Comparison of ENCODE assay signal across 13 cellular contexts in the genomic region with DNA sequence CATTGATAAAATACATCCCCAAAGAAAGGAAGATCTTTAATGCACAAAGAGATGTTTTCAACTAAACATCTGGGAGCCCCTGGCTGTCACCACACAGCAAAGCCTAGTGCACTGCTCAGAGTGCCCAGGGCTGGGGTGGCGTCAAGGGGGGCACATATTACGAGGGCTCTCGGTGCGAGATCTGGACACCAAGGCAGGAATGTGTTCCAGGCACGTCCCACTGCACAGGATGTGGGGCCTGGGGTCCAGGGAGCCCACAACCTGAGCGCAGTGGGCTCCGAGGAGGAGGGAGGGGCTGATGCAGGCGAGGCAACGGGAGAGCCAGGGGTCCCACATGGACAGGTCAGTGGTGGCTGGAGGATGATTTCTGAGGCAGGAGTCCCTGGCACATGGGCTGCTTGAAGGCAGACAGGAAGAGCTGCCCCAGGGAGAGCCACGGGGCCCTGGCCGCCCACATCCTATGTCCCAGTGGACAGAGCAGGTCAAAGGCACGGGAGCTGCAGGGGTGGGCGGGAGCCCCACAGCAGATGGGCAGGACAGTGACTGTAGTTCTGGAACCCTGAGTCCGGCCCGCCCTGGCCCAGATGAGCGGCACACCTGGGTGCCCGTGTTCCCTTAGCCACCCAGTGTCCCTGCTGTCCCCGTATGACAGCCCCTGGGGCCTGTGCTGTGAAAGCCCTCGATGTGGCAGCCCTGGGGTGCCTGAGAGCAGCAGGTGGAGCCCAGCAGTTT.
"Had no signal": no experiment of that assay in that cellular context is flagged by ENCODE, and none has a peak within 500 bp of the region (broad histone marks: within the 10 kb centered on the region; RNA-seq: fewer than 3 reads in every experiment).

No MANE protein-coding gene starts in this region.

- H3K9me3 ChIP-seq: ascending aorta, colonic mucosa, tibial nerve, vagina had no signal

- H3K4me3 ChIP-seq: ascending aorta, cardiac muscle cell, colonic mucosa, skin epidermis, tibial nerve, vagina had no signal

- H3K4me1 Mint-ChIP-seq: activated CD8-positive, alpha-beta memory T cell treated with anti-CD3 and anti-CD28 coated beads, Interleukin-2, amount 10 ng/mL, durations not matched to agents 7 days and 5 days; activated naive CD8-positive, alpha-beta T cell treated with anti-CD3 and anti-CD28 coated beads, Interleukin-2, amount 10 ng/mL, durations not matched to agents 7 days and 5 days had no signal

- H3K4me3 Mint-ChIP-seq: activated CD8-positive, alpha-beta memory T cell treated with anti-CD3 and anti-CD28 coated beads, Interleukin-2, amount 10 ng/mL, durations not matched to agents 7 days and 5 days; activated naive CD8-positive, alpha-beta T cell treated with anti-CD3 and anti-CD28 coated beads, Interleukin-2, amount 10 ng/mL, durations not matched to agents 7 days and 5 days; activated T-helper 1 cell treated with anti-CD3 and anti-CD28 coated beads, Interleukin-12 subunit alpha, Interleukin-12 subunit beta, Interleukin-2, Interleukin-4 antibody, amounts not matched to agents 30 ng/mL and 10 ng/mL and 1 ng/mL, durations not matched to agents 14 hours and 24 hours and 36 hours; T-helper 1 cell treated with Interleukin-12 subunit alpha and Interleukin-12 subunit beta and Interleukin-4 antibody, amounts not matched to agents 30 μg/mL and 1 μg/mL, for 36 hours had no signal

- H3K27me3 ChIP-seq: ascending aorta, cardiac muscle cell, colonic mucosa, tibial nerve, vagina had no signal

- H3K27ac ChIP-seq: ascending aorta, cardiac muscle cell, colonic mucosa, skin epidermis, tibial nerve, vagina had no signal

- DNase-seq: activated CD4-positive, alpha-beta T cell treated with anti-CD3 and anti-CD28 coated beads, Interleukin-2, amount 50 U/mL, for 4 hours; activated CD4-positive, CD25-positive, alpha-beta regulatory T cell; activated CD8-positive, alpha-beta memory T cell treated with anti-CD3 and anti-CD28 coated beads, Interleukin-2, amount 10 ng/mL, durations not matched to agents 7 days and 5 days; activated naive CD8-positive, alpha-beta T cell treated with anti-CD3 and anti-CD28 coated beads, Interleukin-2, amount 10 ng/mL, durations not matched to agents 7 days and 5 days; colonic mucosa; retina had no signal

- H3K4me1 ChIP-seq: ascending aorta, colonic mucosa, vagina had no signal

- H3K9me3 Mint-ChIP-seq: activated naive CD8-positive, alpha-beta T cell treated with anti-CD3 and anti-CD28 coated beads, Interleukin-2, amount 10 ng/mL, durations not matched to agents 7 days and 5 days; activated T-helper 1 cell treated with anti-CD3 and anti-CD28 coated beads, Interleukin-12 subunit alpha, Interleukin-12 subunit beta, Interleukin-2, Interleukin-4 antibody, amounts not matched to agents 30 ng/mL and 10 ng/mL and 1 ng/mL, durations not matched to agents 14 hours and 24 hours and 36 hours; T-helper 1 cell treated with Interleukin-12 subunit alpha and Interleukin-12 subunit beta and Interleukin-4 antibody, amounts not matched to agents 30 μg/mL and 1 μg/mL, for 36 hours had no signal

- ATAC-seq: activated CD8-positive, alpha-beta memory T cell treated with anti-CD3 and anti-CD28 coated beads, Interleukin-2, amount 10 ng/mL, durations not matched to agents 7 days and 5 days had no signal

- H3K27ac Mint-ChIP-seq: activated CD8-positive, alpha-beta memory T cell treated with anti-CD3 and anti-CD28 coated beads, Interleukin-2, amount 10 ng/mL, durations not matched to agents 7 days and 5 days; activated naive CD8-positive, alpha-beta T cell treated with anti-CD3 and anti-CD28 coated beads, Interleukin-2, amount 10 ng/mL, durations not matched to agents 7 days and 5 days; activated T-helper 1 cell treated with anti-CD3 and anti-CD28 coated beads, Interleukin-12 subunit alpha, Interleukin-12 subunit beta, Interleukin-2, Interleukin-4 antibody, amounts not matched to agents 30 ng/mL and 10 ng/mL and 1 ng/mL, durations not matched to agents 14 hours and 24 hours and 36 hours; T-helper 1 cell treated with Interleukin-12 subunit alpha and Interleukin-12 subunit beta and Interleukin-4 antibody, amounts not matched to agents 30 μg/mL and 1 μg/mL, for 36 hours had no signal

- H3K27me3 Mint-ChIP-seq: activated CD8-positive, alpha-beta memory T cell treated with anti-CD3 and anti-CD28 coated beads, Interleukin-2, amount 10 ng/mL, durations not matched to agents 7 days and 5 days; activated naive CD8-positive, alpha-beta T cell treated with anti-CD3 and anti-CD28 coated beads, Interleukin-2, amount 10 ng/mL, durations not matched to agents 7 days and 5 days had no signal
